In the genomic region with DNA sequence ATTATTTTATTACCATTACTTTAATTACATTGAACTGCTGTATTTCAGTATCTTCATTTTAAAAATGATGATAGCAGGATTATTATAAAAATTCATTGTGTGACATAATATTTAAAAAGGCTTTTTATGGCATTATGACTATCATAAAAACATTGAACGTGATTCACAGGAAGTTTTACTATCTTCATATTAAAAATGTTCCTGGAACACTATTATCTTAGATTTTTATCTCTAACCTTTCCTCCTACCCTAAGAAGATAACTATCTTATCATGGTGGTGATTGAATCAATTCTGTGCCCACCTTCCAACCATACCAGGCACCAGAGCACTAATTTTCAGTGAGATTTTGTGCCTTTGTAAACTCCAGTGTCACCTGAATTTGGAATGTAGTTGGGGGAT, we compare ENCODE assay signal across 36 cellular contexts. TPM values are rescaled to one million over a fixed set of nuclear protein-coding genes. Genes with fewer than 3 reads are reported as not detected.
"Had no signal": no experiment of that assay in that cellular context is flagged by ENCODE, and none has a peak within 500 bp of the region (broad histone marks: within the 10 kb centered on the region; RNA-seq: fewer than 3 reads in every experiment).

No MANE protein-coding gene starts in this region.

- H3K4me3 ChIP-seq: MG63 had no signal

- H3K36me3 ChIP-seq: MG63 had no signal

- DNase-seq: Karpas-422, Kasumi-1, MG63, MM.1S, MV-4-11, NCI-H1048, NCI-H1092, NCI-H1092 treated with DMSO at 0.1 percent for 48 hours, NCI-H1105, NCI-H1105 treated with DMSO at 0.1 percent for 48 hours, NCI-H1417, NCI-H1436, NCI-H1436 treated with DMSO at 0.1 percent for 48 hours, NCI-H146, NCI-H1694, NCI-H1694 treated with DMSO at 0.1 percent for 48 hours, NCI-H187, NCI-H187 treated with DMSO at 0.1 percent for 48 hours, NCI-H1930, NCI-H2029, NCI-H2029 treated with DMSO at 0.1 percent for 48 hours, NCI-H2081, NCI-H2081 treated with DMSO at 0.1 percent for 48 hours, NCI-H2107, NCI-H2171, NCI-H2227 treated with DMSO at 0.1 percent for 48 hours, NCI-H226, NCI-H345, NCI-H446, NCI-H446 treated with DMSO at 0.1 percent for 48 hours, NCI-H510A, NCI-H510A treated with DMSO at 0.1 percent for 48 hours, NCI-H524 had no signal

- H3K9me3 ChIP-seq: MG63 had no signal

RNA-seq across cellular contexts. Expression of gene LRRC9, which starts 16.2 kb away (rescaled TPM):
- total RNA-seq: LHCN-M2, M059J, MCF 10A had no signal
